In genomic region chr16:74680681-74681080, GRCh38 we compare ENCODE assay signal across 29 cellular contexts. TPM values are rescaled to one million over a fixed set of nuclear protein-coding genes. Genes with fewer than 3 reads are reported as not detected.
"Had no signal": no experiment of that assay in that cellular context is flagged by ENCODE, and none has a peak within 500 bp of the region (broad histone marks: within the 10 kb centered on the region; RNA-seq: fewer than 3 reads in every experiment).

No MANE protein-coding gene starts in this region.

- H3K4me3 ChIP-seq: adrenal gland, breast epithelium, cardiac muscle cell, colonic mucosa, esophagus squamous epithelium had no signal

- H3K27ac ChIP-seq: adrenal gland, breast epithelium, cardiac muscle cell, colonic mucosa, epithelial cell of prostate had no signal

- H3K27me3 ChIP-seq: adrenal gland, breast epithelium, colonic mucosa, esophagus squamous epithelium had no signal

- H3K36me3 ChIP-seq: breast epithelium, cardiac muscle cell had no signal

- DNase-seq: activated CD4-positive, alpha-beta memory T cell treated with anti-CD3 and anti-CD28 coated beads for 36 hours; activated CD4-positive, alpha-beta T cell treated with anti-CD3 and anti-CD28 coated beads for 36 hours; activated CD4-positive, alpha-beta T cell treated with anti-CD3 and anti-CD28 coated beads, Interleukin-2, amount 10 ng/mL, durations not matched to agents 24 days and 14 days; activated CD4-positive, CD25-positive, alpha-beta regulatory T cell; activated CD4-positive, CD25-positive, alpha-beta regulatory T cell treated with anti-CD3 and anti-CD28 coated beads, Interleukin-2, amount 50 U/mL, for 72 hours; activated CD8-positive, alpha-beta memory T cell treated with anti-CD3 and anti-CD28 coated beads, Interleukin-2, amount 10 ng/mL, durations not matched to agents 7 days and 5 days; activated CD8-positive, alpha-beta memory T cell treated with anti-CD3 and anti-CD28 coated beads, Interleukin-2, amount 50 U/mL, for 4 hours; activated CD8-positive, alpha-beta T cell treated with anti-CD3 and anti-CD28 coated beads, Interleukin-2, amount 10 ng/mL, durations not matched to agents 7 days and 5 days; activated effector memory CD4-positive, alpha-beta T cell treated with anti-CD3 and anti-CD28 coated beads, Interleukin-2, amount 50 U/mL, for 16 hours; activated naive CD4-positive, alpha-beta T cell treated with anti-CD3 and anti-CD28 coated beads for 36 hours; activated naive CD8-positive, alpha-beta T cell treated with anti-CD3 and anti-CD28 coated beads for 36 hours; activated naive CD8-positive, alpha-beta T cell treated with anti-CD3 and anti-CD28 coated beads, Interleukin-2, amount 50 U/mL, for 24 hours; activated T-cell treated with anti-CD3 and anti-CD28 coated beads, Interleukin-2, amount 50 U/mL, for 1 hour; activated T-cell treated with anti-CD3 and anti-CD28 coated beads, Interleukin-2, amount 50 U/mL, for 48 hours; adrenal gland; amygdala; aorta; central memory CD4-positive, alpha-beta T cell; cerebellar nuclear complex; colonic mucosa; effector CD8-positive, alpha-beta T cell; esophagus squamous epithelium; foreskin fibroblast; head of caudate nucleus; T-helper 17 cell; T1000 had no signal

- ATAC-seq: activated CD4-positive, alpha-beta T cell treated with anti-CD3 and anti-CD28 coated beads for 36 hours; activated CD8-positive, alpha-beta memory T cell treated with anti-CD3 and anti-CD28 coated beads, Interleukin-2, amount 10 ng/mL, durations not matched to agents 7 days and 5 days; activated CD8-positive, alpha-beta T cell treated with anti-CD3 and anti-CD28 coated beads, Interleukin-2, amount 10 ng/mL, durations not matched to agents 7 days and 5 days; activated naive CD8-positive, alpha-beta T cell treated with anti-CD3 and anti-CD28 coated beads, Interleukin-2, amount 50 U/mL, for 24 hours; T-helper 17 cell had no signal

- H3K4me1 ChIP-seq: adrenal gland, breast epithelium, colonic mucosa had no signal

- H3K9me3 ChIP-seq: adrenal gland, breast epithelium, colonic mucosa, esophagus squamous epithelium had no signal

RNA-seq across cellular contexts. Expression of gene MLKL, which starts 20.0 kb away (rescaled TPM):
- polyA plus RNA-seq: cardiac muscle cell had no signal
